16 cellular contexts compared by ENCODE assay signal in the genomic region with DNA sequence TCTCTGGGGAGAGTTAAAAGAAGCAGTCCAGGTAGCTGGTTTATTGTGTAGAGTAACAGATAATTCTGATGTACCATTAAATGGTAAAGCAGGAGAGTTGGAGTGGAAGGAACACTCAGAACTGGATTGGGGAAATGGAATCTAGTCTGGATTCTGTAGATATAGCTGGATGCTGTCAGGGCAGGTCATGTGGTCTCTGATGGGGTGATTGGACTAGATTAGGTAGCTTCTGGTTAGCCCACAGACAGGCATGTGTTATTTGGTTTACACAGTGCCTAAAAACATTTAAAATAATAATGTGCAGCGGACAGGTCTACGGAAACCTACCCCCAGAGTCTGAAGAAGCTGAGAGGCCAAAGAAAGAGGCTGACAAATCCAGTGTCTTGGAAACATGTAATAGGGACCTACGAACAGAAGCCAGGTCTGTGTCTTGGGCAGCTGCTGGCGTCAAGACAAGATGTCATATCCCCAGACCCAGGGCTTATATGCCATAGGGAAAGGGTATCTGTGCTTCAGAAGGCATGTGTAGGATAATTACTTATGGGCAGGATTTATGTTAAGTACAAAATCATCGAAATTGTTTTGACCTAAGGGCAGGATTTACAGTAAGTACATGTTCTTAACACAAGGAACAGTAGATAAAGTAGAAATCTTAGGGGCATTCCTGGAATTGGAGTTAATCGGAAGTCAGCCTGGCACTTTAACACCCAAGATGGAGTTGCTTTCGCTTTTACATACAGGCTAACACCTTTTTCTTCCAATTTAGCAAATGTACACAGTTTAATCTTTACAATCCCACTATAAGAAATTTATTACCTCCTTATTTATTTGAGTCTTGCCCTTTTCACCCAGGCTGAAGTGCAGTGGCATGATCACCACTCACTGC. TPM values are rescaled to one million over a fixed set of nuclear protein-coding genes. Genes with fewer than 3 reads are reported as not detected.
DNase-seq lines count a peak whose midpoint lies in the region; ATAC-seq and TF ChIP-seq lines count a peak whose summit lies in the region.
"Had no signal": no experiment of that assay in that cellular context is flagged by ENCODE, and none has a peak within 500 bp of the region (broad histone marks: within the 10 kb centered on the region; RNA-seq: fewer than 3 reads in every experiment).

No MANE protein-coding gene starts in this region.

- no peaks in the 10 kb centered on the region for H3K9me3 Mint-ChIP-seq in CD14-positive monocyte
- H3K9me3 Mint-ChIP-seq in activated naive CD8-positive, alpha-beta T cell (ENCODE audit: low read depth) = no peaks in the 10 kb centered on the region

- TF ChIP-seq POLR2A in sigmoid colon (IDR thresholded peaks at IDR 0.05) = no peak

- H3K27ac ChIP-seq in HEK293 (ENCODE audit: extremely low read depth, low read depth, low read length) (peak overlapping the region; percentile 57), sigmoid colon (peak overlapping the region in 2 of 4 donors; percentile 45 to 54)
- H3K27ac ChIP-seq: gastroesophageal sphincter had no signal

- POLR2A ChIA-PET in HEK293 (lab: Yijun Ruan, JAX) = interaction anchor here (0.5 to 1.2 kb wide), 3 partner anchors 13 to 135 kb away, joined by 3 to 4 read pairs (median 4); a partner anchor contains a TSS

- H3K27me3 Mint-ChIP-seq in CD14-positive monocyte (ENCODE audit: low read depth in 3 of 3) = no peaks in the 10 kb centered on the region
- H3K27me3 Mint-ChIP-seq in activated naive CD8-positive, alpha-beta T cell = no peaks in the 10 kb centered on the region

- DNase-seq in CD14-positive monocyte (ENCODE audit: low spot score) (no peak), mucosa of descending colon (no peak), sigmoid colon (no peak), AG08395 (ENCODE audit: low spot score) (no peak)
- DNase-seq: activated CD4-positive, CD25-positive, alpha-beta regulatory T cell; C1 segment of cervical spinal cord; dermis blood vessel endothelial cell; GF-D8; NCI-H510A; occipital lobe; stimulated activated CD4-positive, alpha-beta T cell treated with anti-CD3 and anti-CD28 coated beads, Interleukin-2, amount 100 ng/mL, for 24 hours had no signal

- H3K4me3 ChIP-seq in HEK293 (ENCODE audit: low read depth, low read length) = no peak overlapping the region
- no peak overlapping the region for H3K4me3 ChIP-seq in mucosa of descending colon
- no peak overlapping the region for H3K4me3 ChIP-seq in sigmoid colon
- H3K4me3 ChIP-seq: gastroesophageal sphincter had no signal

- no peak overlapping the region for H3K4me3 Mint-ChIP-seq in CD14-positive monocyte
- H3K4me3 Mint-ChIP-seq in activated naive CD8-positive, alpha-beta T cell = peak overlapping the region; percentile 30

- peaks cover 10 to 14% of the 10 kb centered on the region in 2 experiments for H3K36me3 ChIP-seq in HEK293 (ENCODE audit: control insufficient read depth in 2 of 2, insufficient read depth in 1 of 2, low read length in 2 of 2)
- no peaks in the 10 kb centered on the region for H3K36me3 ChIP-seq in mucosa of descending colon (ENCODE audit: low read depth)
- no peaks in the 10 kb centered on the region for H3K36me3 ChIP-seq in sigmoid colon
- H3K36me3 ChIP-seq: gastroesophageal sphincter had no signal

- peaks cover 35% of the 10 kb centered on the region for H3K4me1 ChIP-seq in HEK293 (ENCODE audit: control insufficient read depth, insufficient read depth, low read length)
- H3K4me1 ChIP-seq in mucosa of descending colon (ENCODE audit: low read depth) = peaks cover 68% of the 10 kb centered on the region
- peaks cover 0 to 86% (median 66%) of the 10 kb centered on the region in 4 donors for H3K4me1 ChIP-seq in sigmoid colon

- no peaks in the 10 kb centered on the region for H3K27me3 ChIP-seq in sigmoid colon
- H3K27me3 ChIP-seq: gastroesophageal sphincter had no signal

- CTCF ChIA-PET in HEK293 (lab: Yijun Ruan, JAX) = interaction anchor here (1.1 kb wide), 1 partner anchor 27 kb away, joined by 4 read pairs; no protein-coding TSS in a partner anchor

- TF ChIP-seq CTCF in CD14-positive monocyte (IDR thresholded peaks at IDR 0.05) (no peak), HEK293 (tag by site-specific recombination; IDR thresholded peaks at IDR 0.05) (no peak), mucosa of descending colon (IDR thresholded peaks at IDR 0.05) (no peak), sigmoid colon (IDR thresholded peaks at IDR 0.05) (no peak)

- WGBS in sigmoid colon, 2 donors = 51 to 70% methylated on average over 7 of the region's 7 CpGs

- peaks cover 21% of the 10 kb centered on the region for H3K4me1 Mint-ChIP-seq in CD14-positive monocyte
- peaks cover 69% of the 10 kb centered on the region for H3K4me1 Mint-ChIP-seq in activated naive CD8-positive, alpha-beta T cell (ENCODE audit: low read depth)

- no peak for TF ChIP-seq EP300 in sigmoid colon (IDR thresholded peaks at IDR 0.05)

- intact Hi-C loops in CD14-positive monocyte (cut with micrococcal nuclease) (no loop called here), mucosa of descending colon (cut with DNase I, micrococcal nuclease) (no loop called here), sigmoid colon (cut with DNase I) (no loop called here)

- H3K9me3 ChIP-seq in HEK293 (ENCODE audit: control insufficient read depth, insufficient read depth, low read depth, low read length) (no peaks in the 10 kb centered on the region), mucosa of descending colon (no peaks in the 10 kb centered on the region), sigmoid colon (no peaks in the 10 kb centered on the region)
- H3K9me3 ChIP-seq: gastroesophageal sphincter had no signal

- ATAC-seq in mucosa of descending colon (peak; percentile 57), HG02588 (IDR thresholded peaks at IDR 0.05; ENCODE audit: unreplicated experiment) (no peak), HG03460 (IDR thresholded peaks at IDR 0.05; ENCODE audit: unreplicated experiment) (no peak)
- ATAC-seq: gastroesophageal sphincter had no signal

- peaks cover 5 to 18% of the 10 kb centered on the region in 2 donors for H3K36me3 Mint-ChIP-seq in CD14-positive monocyte
- H3K36me3 Mint-ChIP-seq in activated naive CD8-positive, alpha-beta T cell = peaks cover 6% of the 10 kb centered on the region

- peak overlapping the region in 6 of 7 donors; percentile 14 to 59 (median 45) for H3K27ac Mint-ChIP-seq in CD14-positive monocyte
- peak overlapping the region; percentile 70 for H3K27ac Mint-ChIP-seq in activated naive CD8-positive, alpha-beta T cell

TF ChIP-seq in HEK293, 187 proteins besides CTCF, POLR2A, EP300 and RAD21 (continues in another document):
- TF ChIP-seq ZNF423 (tag by site-specific recombination; IDR thresholded peaks at IDR 0.05) (no peak), ZNF510 (tag by site-specific recombination; IDR thresholded peaks at IDR 0.05; ENCODE audit: insufficient replicate concordance) (no peak), OSR2 (tag by site-specific recombination; IDR thresholded peaks at IDR 0.05) (0 out of 2 replicates have a peak, but pooled peaks have one; percentile 25), ZNF404 (tag by site-specific recombination; IDR thresholded peaks at IDR 0.05) (no peak), SCRT2 (tag by site-specific recombination; IDR thresholded peaks at IDR 0.05) (no peak)
- TF ChIP-seq, protein P1, sequence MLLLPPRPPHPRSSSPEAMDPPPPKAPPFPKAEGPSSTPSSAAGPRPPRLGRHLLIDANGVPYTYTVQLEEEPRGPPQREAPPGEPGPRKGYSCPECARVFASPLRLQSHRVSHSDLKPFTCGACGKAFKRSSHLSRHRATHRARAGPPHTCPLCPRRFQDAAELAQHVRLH (tag by site-specific recombination; IDR thresholded peaks at IDR 0.05) = no peak
- TF ChIP-seq, protein P2, sequence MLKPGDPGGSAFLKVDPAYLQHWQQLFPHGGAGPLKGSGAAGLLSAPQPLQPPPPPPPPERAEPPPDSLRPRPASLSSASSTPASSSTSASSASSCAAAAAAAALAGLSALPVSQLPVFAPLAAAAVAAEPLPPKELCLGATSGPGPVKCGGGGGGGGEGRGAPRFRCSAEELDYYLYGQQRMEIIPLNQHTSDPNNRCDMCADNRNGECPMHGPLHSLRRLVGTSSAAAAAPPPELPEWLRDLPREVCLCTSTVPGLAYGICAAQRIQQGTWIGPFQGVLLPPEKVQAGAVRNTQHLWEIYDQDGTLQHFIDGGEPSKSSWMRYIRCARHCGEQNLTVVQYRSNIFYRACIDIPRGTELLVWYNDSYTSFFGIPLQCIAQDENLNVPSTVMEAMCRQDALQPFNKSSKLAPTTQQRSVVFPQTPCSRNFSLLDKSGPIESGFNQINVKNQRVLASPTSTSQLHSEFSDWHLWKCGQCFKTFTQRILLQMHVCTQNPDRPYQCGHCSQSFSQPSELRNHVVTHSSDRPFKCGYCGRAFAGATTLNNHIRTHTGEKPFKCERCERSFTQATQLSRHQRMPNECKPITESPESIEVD (tag by site-specific recombination; IDR thresholded peaks at IDR 0.05) = peak; percentile 51
- TF ChIP-seq, protein P3, sequence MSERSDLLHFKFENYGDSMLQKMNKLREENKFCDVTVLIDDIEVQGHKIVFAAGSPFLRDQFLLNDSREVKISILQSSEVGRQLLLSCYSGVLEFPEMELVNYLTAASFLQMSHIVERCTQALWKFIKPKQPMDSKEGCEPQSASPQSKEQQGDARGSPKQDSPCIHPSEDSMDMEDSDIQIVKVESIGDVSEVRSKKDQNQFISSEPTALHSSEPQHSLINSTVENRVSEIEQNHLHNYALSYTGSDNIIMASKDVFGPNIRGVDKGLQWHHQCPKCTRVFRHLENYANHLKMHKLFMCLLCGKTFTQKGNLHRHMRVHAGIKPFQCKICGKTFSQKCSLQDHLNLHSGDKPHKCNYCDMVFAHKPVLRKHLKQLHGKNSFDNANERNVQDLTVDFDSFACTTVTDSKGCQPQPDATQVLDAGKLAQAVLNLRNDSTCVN (tag by site-specific recombination; optimal IDR thresholded peaks at IDR 0.05) = no peak

RNA-seq across cellular contexts. Expression of a gene that starts 12.4 kb away (rescaled TPM):
- polyA plus RNA-seq in CD14-positive monocyte (10 to 100 TPM; 14.6 to 17.1 TPM), sigmoid colon (100 to 1,000 TPM in 1 of 3 donors, 10 to 100 TPM in 2; 43.2 to 188 (median 70.8) TPM)
- total RNA-seq in mucosa of descending colon (100 to 1,000 TPM in 2 of 3 donors, 10 to 100 TPM in 1; 91.0 to 122 (median 114) TPM), sigmoid colon (100 to 1,000 TPM in 1 of 4 donors, 10 to 100 TPM in 3; 65.6 to 165 (median 76.2) TPM)

RNA-seq across cellular contexts. Expression of a gene that starts 24.1 kb away (rescaled TPM):
- polyA plus RNA-seq in CD14-positive monocyte (1 to 10 TPM; 3.4 TPM), sigmoid colon (10 to 100 TPM; 12.3 to 14.4 (median 12.9) TPM)
- total RNA-seq in mucosa of descending colon (10 to 100 TPM; 26.8 to 86.0 (median 29.6) TPM), sigmoid colon (10 to 100 TPM; 51.2 to 76.3 (median 63.7) TPM)

RNA-seq across cellular contexts. Expression of a gene that starts 35.5 kb away (rescaled TPM):
- polyA plus RNA-seq in CD14-positive monocyte = not detected
- 10 to 100 TPM; 32.2 to 96.7 (median 57.6) TPM for total RNA-seq in mucosa of descending colon
- total RNA-seq in sigmoid colon = not detected
- polyA plus RNA-seq in sigmoid colon = 100 to 1,000 TPM in 2 of 3 donors, 10 to 100 TPM in 1; 60.4 to 234 (median 191) TPM
- total RNA-seq: dermis blood vessel endothelial cell, gastroesophageal sphincter, occipital lobe had no signal

Comparison
In these comparisons a context has a peak if more than half of its experiments do, and no peak if none do; other contexts are left out.
1. RNA of a gene that starts 35.5 kb away (total RNA-seq): 32.2 to 96.7 TPM in mucosa of descending colon; not detected in sigmoid colon; every median in the first group is over 10 times any median in the second.